9 cellular contexts compared by ENCODE assay signal in the genomic region with DNA sequence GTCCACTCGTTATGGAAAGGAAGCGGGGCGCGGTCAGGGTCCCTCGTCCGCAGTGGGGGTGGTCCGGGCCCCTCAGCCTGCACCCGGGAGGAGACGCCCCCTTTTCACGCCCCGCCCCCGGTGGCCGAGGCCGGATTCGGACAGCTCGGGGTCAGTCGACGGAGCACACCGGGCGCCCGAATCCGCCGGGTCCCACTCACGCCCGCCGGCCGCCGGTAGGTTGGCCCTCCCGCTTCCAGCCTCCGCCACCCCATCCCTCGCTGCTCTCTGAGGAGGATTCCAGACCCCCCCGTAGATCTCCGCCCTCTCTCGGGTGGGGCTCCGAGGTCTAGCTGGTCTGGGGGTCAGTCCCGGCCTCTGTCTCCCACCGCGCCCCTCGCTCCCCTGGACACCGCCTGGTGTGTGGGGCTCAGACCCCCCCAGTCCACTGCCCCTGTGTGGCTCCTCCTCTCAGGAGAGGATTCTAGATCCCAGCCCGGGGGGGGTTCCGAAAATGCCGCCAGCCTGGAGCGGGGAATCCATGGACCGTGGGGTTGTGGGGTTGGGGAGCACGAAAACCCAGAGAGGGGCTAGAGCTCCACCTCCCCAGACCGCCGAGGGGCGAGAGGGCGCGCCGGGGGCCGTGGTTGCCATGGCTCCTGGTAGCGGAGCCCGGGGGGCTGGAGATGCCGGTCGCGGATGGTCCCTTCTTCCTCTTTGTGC. TPM values are rescaled to one million over a fixed set of nuclear protein-coding genes. Genes with fewer than 3 reads are reported as not detected.
DNase-seq lines count a peak whose midpoint lies in the region; ATAC-seq and TF ChIP-seq lines count a peak whose summit lies in the region.
"Had no signal": no experiment of that assay in that cellular context is flagged by ENCODE, and none has a peak within 500 bp of the region (broad histone marks: within the 10 kb centered on the region; RNA-seq: fewer than 3 reads in every experiment).

No MANE protein-coding gene starts in this region.

- no peaks in the 10 kb centered on the region for H3K36me3 ChIP-seq in ascending aorta
- H3K36me3 ChIP-seq in upper lobe of right lung = no peaks in the 10 kb centered on the region

- intact Hi-C loops in ascending aorta (cut with DNase I) = no loop called here
- intact Hi-C loops in lower leg skin (cut with DNase I; ENCODE audit: low total_unique reads) = no loop called here
- intact Hi-C loops in upper lobe of right lung (cut with DNase I) = no loop called here

- H3K27me3 ChIP-seq in ascending aorta (no peaks in the 10 kb centered on the region), upper lobe of right lung (peaks cover 28% of the 10 kb centered on the region)

- ATAC-seq in activated naive CD8-positive, alpha-beta T cell treated with anti-CD3 and anti-CD28 coated beads, Interleukin-2, amount 10 ng/mL, durations not matched to agents 7 days and 5 days (ENCODE audit: low read depth) = no peak
- ATAC-seq in upper lobe of right lung = peak; percentile 52

- no peak overlapping the region for H3K27ac Mint-ChIP-seq in activated naive CD8-positive, alpha-beta T cell treated with anti-CD3 and anti-CD28 coated beads, Interleukin-2, amount 10 ng/mL, durations not matched to agents 7 days and 5 days
- H3K27ac Mint-ChIP-seq in activated naive CD8-positive, alpha-beta T cell treated with anti-CD3 and anti-CD28 coated beads for 36 hours = no peak overlapping the region
- no peak overlapping the region for H3K27ac Mint-ChIP-seq in HFFc6

- peak overlapping the region; percentile 42 to 60 for H3K4me3 ChIP-seq in ascending aorta
- peak overlapping the region; percentile 24 for H3K4me3 ChIP-seq in lower leg skin (ENCODE audit: low read depth, poor library complexity, severe bottlenecking)
- H3K4me3 ChIP-seq in upper lobe of right lung = peak overlapping the region; percentile 52

- no peak overlapping the region for H3K4me3 Mint-ChIP-seq in activated naive CD8-positive, alpha-beta T cell treated with anti-CD3 and anti-CD28 coated beads, Interleukin-2, amount 10 ng/mL, durations not matched to agents 7 days and 5 days
- no peak overlapping the region for H3K4me3 Mint-ChIP-seq in activated naive CD8-positive, alpha-beta T cell treated with anti-CD3 and anti-CD28 coated beads for 36 hours
- H3K4me3 Mint-ChIP-seq in HFFc6 = no peak overlapping the region

- 2 to 3% methylated on average over 32 to 33 of the region's 58 CpGs for WGBS in lower leg skin, 2 donors

- peaks cover 3% of the 10 kb centered on the region for H3K36me3 Mint-ChIP-seq in activated naive CD8-positive, alpha-beta T cell treated with anti-CD3 and anti-CD28 coated beads, Interleukin-2, amount 10 ng/mL, durations not matched to agents 7 days and 5 days
- no peaks in the 10 kb centered on the region for H3K36me3 Mint-ChIP-seq in activated naive CD8-positive, alpha-beta T cell treated with anti-CD3 and anti-CD28 coated beads for 36 hours
- H3K36me3 Mint-ChIP-seq in HFFc6 (ENCODE audit: low read depth) = peaks cover 6% of the 10 kb centered on the region; the same call in 1 of the 2 replicates

- H3K27ac ChIP-seq in ascending aorta (no peak overlapping the region), upper lobe of right lung (no peak overlapping the region)
- H3K27ac ChIP-seq: VCaP had no signal

- POLR2A ChIA-PET in activated naive CD8-positive, alpha-beta T cell treated with anti-CD3 and anti-CD28 coated beads, Interleukin-2, amount 10 ng/mL, durations not matched to agents 7 days and 5 days (lab: Charles Lee) = no interaction called here

- H3K4me1 Mint-ChIP-seq in activated naive CD8-positive, alpha-beta T cell treated with anti-CD3 and anti-CD28 coated beads, Interleukin-2, amount 10 ng/mL, durations not matched to agents 7 days and 5 days = peaks cover 3% of the 10 kb centered on the region
- H3K4me1 Mint-ChIP-seq in activated naive CD8-positive, alpha-beta T cell treated with anti-CD3 and anti-CD28 coated beads for 36 hours = no peaks in the 10 kb centered on the region
- H3K4me1 Mint-ChIP-seq in HFFc6 (ENCODE audit: low read depth) = no peaks in the 10 kb centered on the region

- no peak for TF ChIP-seq POLR2A in lower leg skin (IDR thresholded peaks at IDR 0.05)

- TF ChIP-seq CTCF in ascending aorta (IDR thresholded peaks at IDR 0.05) (no peak), lower leg skin (IDR thresholded peaks at IDR 0.05) (no peak), upper lobe of right lung (IDR thresholded peaks at IDR 0.05) (no peak), HFFc6 (IDR thresholded peaks at IDR 0.05) (no peak)

- H3K9me3 Mint-ChIP-seq in activated naive CD8-positive, alpha-beta T cell treated with anti-CD3 and anti-CD28 coated beads, Interleukin-2, amount 10 ng/mL, durations not matched to agents 7 days and 5 days = peaks cover 2% of the 10 kb centered on the region
- no peaks in the 10 kb centered on the region for H3K9me3 Mint-ChIP-seq in activated naive CD8-positive, alpha-beta T cell treated with anti-CD3 and anti-CD28 coated beads for 36 hours
- peaks cover 16% of the 10 kb centered on the region for H3K9me3 Mint-ChIP-seq in HFFc6

- H3K9me3 ChIP-seq in ascending aorta (no peaks in the 10 kb centered on the region), upper lobe of right lung (no peaks in the 10 kb centered on the region)

- peak; percentile 24 for DNase-seq in activated naive CD8-positive, alpha-beta T cell treated with anti-CD3 and anti-CD28 coated beads, Interleukin-2, amount 10 ng/mL, durations not matched to agents 7 days and 5 days
- no peak for DNase-seq in activated naive CD8-positive, alpha-beta T cell treated with anti-CD3 and anti-CD28 coated beads for 36 hours
- no peak for DNase-seq in ascending aorta (ENCODE audit: low spot score in 2 of 2)
- DNase-seq in lower leg skin (ENCODE audit: low spot score in 2 of 2) = peak in 1 of 2 donors; percentile 84
- peak; percentile 63 for DNase-seq in upper lobe of right lung
- no peak for DNase-seq in stimulated activated CD4-positive, alpha-beta T cell treated with anti-CD3 and anti-CD28 coated beads, Interleukin-2, amount 100 ng/mL, for 48 hours
- DNase-seq in HFFc6 = no peak
- DNase-seq in SW480 (ENCODE audit: low spot score) = no peak

- H3K4me1 ChIP-seq in ascending aorta = peaks cover 7 to 9% of the 10 kb centered on the region in 2 donors
- no peaks in the 10 kb centered on the region for H3K4me1 ChIP-seq in upper lobe of right lung

- peaks cover 24% of the 10 kb centered on the region for H3K27me3 Mint-ChIP-seq in activated naive CD8-positive, alpha-beta T cell treated with anti-CD3 and anti-CD28 coated beads, Interleukin-2, amount 10 ng/mL, durations not matched to agents 7 days and 5 days
- H3K27me3 Mint-ChIP-seq in activated naive CD8-positive, alpha-beta T cell treated with anti-CD3 and anti-CD28 coated beads for 36 hours = peaks cover 41% of the 10 kb centered on the region
- H3K27me3 Mint-ChIP-seq in HFFc6 (ENCODE audit: insufficient read depth) = no peaks in the 10 kb centered on the region

RNA-seq across cellular contexts. Expression of a gene that starts 0.7 kb away (rescaled TPM):
- not detected for total RNA-seq in activated naive CD8-positive, alpha-beta T cell treated with anti-CD3 and anti-CD28 coated beads, Interleukin-2, amount 10 ng/mL, durations not matched to agents 7 days and 5 days
- total RNA-seq in activated naive CD8-positive, alpha-beta T cell treated with anti-CD3 and anti-CD28 coated beads for 36 hours = not detected
- total RNA-seq in ascending aorta (0.53 TPM), lower leg skin (10 to 100 TPM; 32.7 to 53.1 (median 42.9) TPM), upper lobe of right lung (16.0 TPM)
- total RNA-seq in HFFc6 (2021; fragmentation: NEBNext Ultra II Directional; extraction: Animal tissue kit (Norgen Biotek cat#: 25700)) = not detected

Comparison
In these comparisons a context has a peak if more than half of its experiments do, and no peak if none do; other contexts are left out.
1. DNase-seq: peak in activated naive CD8-positive, alpha-beta T cell treated with anti-CD3 and anti-CD28 coated beads, Interleukin-2, amount 10 ng/mL, durations not matched to agents 7 days and 5 days (single experiment) and upper lobe of right lung (single experiment); none in activated naive CD8-positive, alpha-beta T cell treated with anti-CD3 and anti-CD28 coated beads for 36 hours (single experiment), ascending aorta (0 of 2), stimulated activated CD4-positive, alpha-beta T cell treated with anti-CD3 and anti-CD28 coated beads, Interleukin-2, amount 100 ng/mL, for 48 hours (0 of 2), HFFc6 (single experiment) and SW480 (single experiment).
2. RNA of a gene that starts 0.7 kb away (total RNA-seq): 32.7 to 53.1 TPM in lower leg skin and 16.0 TPM in upper lobe of right lung (single experiment); 0.53 TPM in ascending aorta (single experiment), not detected in activated naive CD8-positive, alpha-beta T cell treated with anti-CD3 and anti-CD28 coated beads for 36 hours, not detected in activated naive CD8-positive, alpha-beta T cell treated with anti-CD3 and anti-CD28 coated beads, Interleukin-2, amount 10 ng/mL, durations not matched to agents 7 days and 5 days and not detected in HFFc6; every median in the first group is over 10 times any median in the second.
3. Peak in every context shown above with its lines, with median percentiles within 50 percentile points of each other: H3K4me3 ChIP-seq.